ENCODE assay signal across 8 cellular contexts in the genomic region with DNA sequence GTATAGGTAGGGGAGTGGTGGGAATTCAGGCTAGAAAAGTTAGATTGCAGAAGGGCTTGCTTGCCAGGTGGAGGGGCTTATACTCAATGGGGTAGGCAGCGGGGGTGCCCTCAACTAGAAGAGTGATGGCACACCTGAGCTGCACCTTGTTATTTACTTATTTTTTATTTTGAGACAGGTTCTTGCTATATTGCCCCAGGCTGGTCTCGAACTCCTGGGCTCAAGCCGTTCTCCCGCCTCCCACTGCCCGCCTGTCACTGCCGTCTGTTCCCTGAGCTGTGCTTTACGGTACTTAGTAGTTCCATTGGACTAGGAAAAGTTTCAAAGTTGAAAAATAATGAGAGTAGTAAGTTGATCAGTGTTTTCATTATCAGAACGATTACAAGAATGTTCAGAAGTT. TPM values are rescaled to one million over a fixed set of nuclear protein-coding genes. Genes with fewer than 3 reads are reported as not detected.
DNase-seq lines count a peak whose midpoint lies in the region; ATAC-seq and TF ChIP-seq lines count a peak whose summit lies in the region.

No MANE protein-coding gene starts in this region.

- H3K9me2 ChIP-seq in neural cell (ENCODE audit: insufficient read depth, low read length) = no peaks in the 10 kb centered on the region

- TF ChIP-seq CTCF in CD14-positive monocyte (IDR thresholded peaks at IDR 0.05) = no peak
- no peak for TF ChIP-seq CTCF in LNCaP clone FGC (IDR thresholded peaks at IDR 0.05; ENCODE audit: control insufficient read depth, extremely low read depth, insufficient read depth)
- no peak for TF ChIP-seq CTCF in neural cell (IDR thresholded peaks at IDR 0.05; ENCODE audit: poor library complexity, severe bottlenecking)

- H2AFZ ChIP-seq in neural cell (ENCODE audit: low read depth, low read length) = no peak overlapping the region

- in situ Hi-C loops in KBM-7 (cut with MboI; ENCODE audit: low pct_unique_long_range_greater_than_20kb, low sequenced_read_pairs) = no loop called here

- peaks cover 42% of the 10 kb centered on the region for H3K4me1 Mint-ChIP-seq in CD14-positive monocyte
- H3K4me1 Mint-ChIP-seq in dendritic cell treated with granulocyte-macrophage colony-stimulating factor and Interleukin-4, amounts not matched to agents 40 ng/mL and 50 ng/mL, for 4 days (ENCODE audit: low read depth) = peaks cover 26% of the 10 kb centered on the region

- no peaks in the 10 kb centered on the region for H3F3A ChIP-seq in neural cell (ENCODE audit: insufficient read depth, low read length, poor library complexity, severe bottlenecking)

- peak overlapping the region; percentile 84 to 94 (median 90) for H3K27ac Mint-ChIP-seq in CD14-positive monocyte
- H3K27ac Mint-ChIP-seq in dendritic cell treated with granulocyte-macrophage colony-stimulating factor and Interleukin-4, amounts not matched to agents 40 ng/mL and 50 ng/mL, for 4 days = peak overlapping the region; percentile 82

- peaks cover 39% of the 10 kb centered on the region for H3K79me2 ChIP-seq in neural cell (replicated peaks; ENCODE audit: insufficient read depth, low read length)

- ATAC-seq in GM19351 (IDR thresholded peaks at IDR 0.05; ENCODE audit: unreplicated experiment) = no peak

- H3K9me3 ChIP-seq in neural cell (ENCODE audit: low read length) = no peaks in the 10 kb centered on the region

- no peaks in the 10 kb centered on the region for H3K27me3 Mint-ChIP-seq in CD14-positive monocyte (ENCODE audit: low read depth in 3 of 3)
- no peaks in the 10 kb centered on the region for H3K27me3 Mint-ChIP-seq in dendritic cell treated with granulocyte-macrophage colony-stimulating factor and Interleukin-4, amounts not matched to agents 40 ng/mL and 50 ng/mL, for 4 days

- H3K9me3 Mint-ChIP-seq in CD14-positive monocyte = no peaks in the 10 kb centered on the region
- H3K9me3 Mint-ChIP-seq in dendritic cell treated with granulocyte-macrophage colony-stimulating factor and Interleukin-4, amounts not matched to agents 40 ng/mL and 50 ng/mL, for 4 days = no peaks in the 10 kb centered on the region

- no peak for TF ChIP-seq EP300 in neural cell (conservative IDR thresholded peaks at IDR 0.05; ENCODE audit: poor library complexity, severe bottlenecking)

- H4K20me1 ChIP-seq in neural cell (ENCODE audit: insufficient read depth) = no peaks in the 10 kb centered on the region

- peaks cover 14 to 36% of the 10 kb centered on the region in 2 donors for H3K36me3 Mint-ChIP-seq in CD14-positive monocyte
- H3K36me3 Mint-ChIP-seq in dendritic cell treated with granulocyte-macrophage colony-stimulating factor and Interleukin-4, amounts not matched to agents 40 ng/mL and 50 ng/mL, for 4 days (ENCODE audit: low read depth) = peaks cover 43% of the 10 kb centered on the region

- H3K27me3 ChIP-seq in neural cell (ENCODE audit: insufficient read depth, low read depth, low read length) = no peaks in the 10 kb centered on the region

- peak overlapping the region; percentile 44 for H3K4me2 ChIP-seq in neural cell (ENCODE audit: low read length)

- peak overlapping the region; percentile 79 for H3K9ac ChIP-seq in neural cell (ENCODE audit: low read length)

- H3K36me3 ChIP-seq in neural cell (ENCODE audit: insufficient read depth, low read length) = no peaks in the 10 kb centered on the region

- peak overlapping the region; percentile 76 for H3K4me3 ChIP-seq in LNCaP clone FGC (ENCODE audit: low read depth, low read length)
- peak overlapping the region; percentile 75 for H3K4me3 ChIP-seq in neural cell (ENCODE audit: low read length)

- no peak overlapping the region for H3K27ac ChIP-seq in neural cell (ENCODE audit: low read length)

- peak overlapping the region; percentile 79 to 89 for H3K4me3 Mint-ChIP-seq in CD14-positive monocyte
- peak overlapping the region; percentile 80 for H3K4me3 Mint-ChIP-seq in dendritic cell treated with granulocyte-macrophage colony-stimulating factor and Interleukin-4, amounts not matched to agents 40 ng/mL and 50 ng/mL, for 4 days

- no peak for TF ChIP-seq RAD21 in neural cell (conservative IDR thresholded peaks at IDR 0.05)

- intact Hi-C loops in CD14-positive monocyte (cut with micrococcal nuclease) (loop anchor here (2.0 to 5.0 kb wide), 3 partner anchors 97 to 326 kb away; a partner anchor contains a TSS), head of caudate nucleus (cut with DNase I) (loop anchor here (5.0 to 10.0 kb wide), 2 partner anchors 83 to 244 kb away; a partner anchor contains a TSS)
- intact Hi-C loops in dendritic cell treated with granulocyte-macrophage colony-stimulating factor and Interleukin-4, amounts not matched to agents 40 ng/mL and 50 ng/mL, for 4 days (cut with micrococcal nuclease) = loop anchor here (2.0 to 5.0 kb wide), 2 partner anchors 91 to 244 kb away; a partner anchor contains a TSS

- DNase-seq in CD14-positive monocyte (ENCODE audit: low spot score) (no peak), LNCaP clone FGC (ENCODE audit: low read depth) (no peak), KBM-7 (no peak), head of caudate nucleus (no peak)
- DNase-seq in activated CD8-positive, alpha-beta memory T cell treated with anti-CD3 and anti-CD28 coated beads, Interleukin-2, amount 50 U/mL, for 48 hours = no peak

TF ChIP-seq in neural cell, 6 proteins besides CTCF, POLR2A, EP300 and RAD21:
- TF ChIP-seq POLR2AphosphoS5 (IDR thresholded peaks at IDR 0.05) (no peak), MXI1 (conservative IDR thresholded peaks at IDR 0.05; ENCODE audit: poor library complexity, severe bottlenecking) (no peak), TAF1 (IDR thresholded peaks at IDR 0.05; ENCODE audit: low read depth) (no peak), SMC3 (conservative IDR thresholded peaks at IDR 0.05; ENCODE audit: poor library complexity) (no peak), EZH2 (IDR thresholded peaks at IDR 0.05; ENCODE audit: borderline replicate concordance, insufficient read depth, low read length, poor library complexity, severe bottlenecking) (no peak)
- TF ChIP-seq, protein P1, sequence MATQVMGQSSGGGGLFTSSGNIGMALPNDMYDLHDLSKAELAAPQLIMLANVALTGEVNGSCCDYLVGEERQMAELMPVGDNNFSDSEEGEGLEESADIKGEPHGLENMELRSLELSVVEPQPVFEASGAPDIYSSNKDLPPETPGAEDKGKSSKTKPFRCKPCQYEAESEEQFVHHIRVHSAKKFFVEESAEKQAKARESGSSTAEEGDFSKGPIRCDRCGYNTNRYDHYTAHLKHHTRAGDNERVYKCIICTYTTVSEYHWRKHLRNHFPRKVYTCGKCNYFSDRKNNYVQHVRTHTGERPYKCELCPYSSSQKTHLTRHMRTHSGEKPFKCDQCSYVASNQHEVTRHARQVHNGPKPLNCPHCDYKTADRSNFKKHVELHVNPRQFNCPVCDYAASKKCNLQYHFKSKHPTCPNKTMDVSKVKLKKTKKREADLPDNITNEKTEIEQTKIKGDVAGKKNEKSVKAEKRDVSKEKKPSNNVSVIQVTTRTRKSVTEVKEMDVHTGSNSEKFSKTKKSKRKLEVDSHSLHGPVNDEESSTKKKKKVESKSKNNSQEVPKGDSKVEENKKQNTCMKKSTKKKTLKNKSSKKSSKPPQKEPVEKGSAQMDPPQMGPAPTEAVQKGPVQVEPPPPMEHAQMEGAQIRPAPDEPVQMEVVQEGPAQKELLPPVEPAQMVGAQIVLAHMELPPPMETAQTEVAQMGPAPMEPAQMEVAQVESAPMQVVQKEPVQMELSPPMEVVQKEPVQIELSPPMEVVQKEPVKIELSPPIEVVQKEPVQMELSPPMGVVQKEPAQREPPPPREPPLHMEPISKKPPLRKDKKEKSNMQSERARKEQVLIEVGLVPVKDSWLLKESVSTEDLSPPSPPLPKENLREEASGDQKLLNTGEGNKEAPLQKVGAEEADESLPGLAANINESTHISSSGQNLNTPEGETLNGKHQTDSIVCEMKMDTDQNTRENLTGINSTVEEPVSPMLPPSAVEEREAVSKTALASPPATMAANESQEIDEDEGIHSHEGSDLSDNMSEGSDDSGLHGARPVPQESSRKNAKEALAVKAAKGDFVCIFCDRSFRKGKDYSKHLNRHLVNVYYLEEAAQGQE (IDR thresholded peaks at IDR 0.05; ENCODE audit: borderline replicate concordance) = no peak

RNA-seq across cellular contexts. Expression of a gene that starts 2.0 kb away (rescaled TPM):
- polyA plus RNA-seq in CD14-positive monocyte (10 to 100 TPM; 22.3 to 31.1 TPM), neural cell (12.5 and 14.4 TPM in 2 replicates)
- 53.1 and 59.3 TPM in 2 replicates for polyA minus RNA-seq in neural cell
